In genomic region chr10:103153302-103153759, GRCh38 we compare ENCODE assay signal across 10 cellular contexts. TPM values are rescaled to one million over a fixed set of nuclear protein-coding genes. Genes with fewer than 3 reads are reported as not detected.
A peak's percentile ranks its signal among the peaks of the same experiment; 100 is the strongest.
DNase-seq lines count a peak whose midpoint lies in the region; ATAC-seq, FAIRE-seq and TF ChIP-seq lines count a peak whose summit lies in the region.
"Had no signal": no experiment of that assay in that cellular context is flagged by ENCODE, and none has a peak within 500 bp of the region (broad histone marks: within the 10 kb centered on the region; RNA-seq: fewer than 3 reads in every experiment).

No MANE protein-coding gene starts in this region.

- no peak overlapping the region for H2BK5ac ChIP-seq in mesenchymal stem cell (ENCODE audit: low read depth, low read length, poor library complexity, severe bottlenecking)

- no peak overlapping the region for H4K91ac ChIP-seq in mesenchymal stem cell (ENCODE audit: low read length)

- H3K36me3 Mint-ChIP-seq in endodermal cell (ENCODE audit: low read depth): peaks cover 43% of the 10 kb centered on the region

- H3K27me3 Mint-ChIP-seq in endodermal cell (ENCODE audit: insufficient read depth): no peaks in the 10 kb centered on the region
- H3K27me3 Mint-ChIP-seq: stimulated activated naive CD8-positive, alpha-beta T cell treated with anti-CD3 and anti-CD28 coated beads, Interleukin-15, amount 100 ng/mL, for 72 hours had no signal

- H3K18ac ChIP-seq in mesenchymal stem cell (ENCODE audit: low read depth in 1 of 2, low read length in 2 of 2): peak overlapping the region in 1 of 2 experiments; percentile 52

- no peak for TF ChIP-seq CTCF in endodermal cell (conservative IDR thresholded peaks at IDR 0.05)
- no peak for TF ChIP-seq CTCF in tibial nerve (IDR thresholded peaks at IDR 0.05)

- H3K14ac ChIP-seq in mesenchymal stem cell (ENCODE audit: low read length in 2 of 2): no peak overlapping the region

- FAIRE-seq in GM12892 (lab: Jason Lieb, UNC): no peak

- no peak overlapping the region for H2BK120ac ChIP-seq in mesenchymal stem cell (ENCODE audit: low read depth, low read length)

- TF ChIP-seq POLR2A in tibial nerve (IDR thresholded peaks at IDR 0.05) (no peak), GM12892 (IDR thresholded peaks at IDR 0.05; ENCODE audit: low read depth, low read length) (no peak)

- H3K4me1 ChIP-seq in endodermal cell (ENCODE audit: control insufficient read depth, insufficient read depth, low read length) (peaks cover 15% of the 10 kb centered on the region), mesenchymal stem cell (ENCODE audit: control insufficient read depth, insufficient read depth, low read depth, low read length) (peaks cover 1% of the 10 kb centered on the region), tibial nerve (peaks cover 0 to 53% (median 17%) of the 10 kb centered on the region in 4 donors)

- H3K9ac ChIP-seq in endodermal cell (ENCODE audit: extremely low read depth, low read length, poor library complexity, severe bottlenecking) (peak overlapping the region; percentile 17), mesenchymal stem cell (ENCODE audit: low read length) (peak overlapping the region; percentile 84)

- H3K27ac ChIP-seq in endodermal cell (ENCODE audit: low read depth, low read length) (peak overlapping the region; percentile 57), mesenchymal stem cell (ENCODE audit: low read length, poor library complexity, severe bottlenecking) (peak overlapping the region; percentile 68), tibial nerve (peak overlapping the region; percentile 26 to 85 (median 66))

- no peak overlapping the region for H2BK12ac ChIP-seq in mesenchymal stem cell (ENCODE audit: low read length in 2 of 2)

- no peaks in the 10 kb centered on the region for H3K9me3 Mint-ChIP-seq in endodermal cell
- H3K9me3 Mint-ChIP-seq: stimulated activated naive CD8-positive, alpha-beta T cell treated with anti-CD3 and anti-CD28 coated beads, Interleukin-15, amount 100 ng/mL, for 72 hours had no signal

- H4K8ac ChIP-seq in mesenchymal stem cell (ENCODE audit: low read length): no peak overlapping the region

- no peak for TF ChIP-seq EP300 in tibial nerve (IDR thresholded peaks at IDR 0.05)

- H3K9me3 ChIP-seq in endodermal cell (ENCODE audit: control insufficient read depth, low read length): no peaks in the 10 kb centered on the region
- H3K9me3 ChIP-seq in mesenchymal stem cell (ENCODE audit: control insufficient read depth, low read length): no peaks in the 10 kb centered on the region
- H3K9me3 ChIP-seq in tibial nerve: no peaks in the 10 kb centered on the region

- no peak overlapping the region for H3K4me2 ChIP-seq in mesenchymal stem cell (ENCODE audit: low read length, poor library complexity, severe bottlenecking)

- no peak overlapping the region for H2AK5ac ChIP-seq in mesenchymal stem cell (ENCODE audit: low read length, severe bottlenecking)

- H3K4me3 ChIP-seq in endodermal cell (ENCODE audit: low read length) (peak overlapping the region; percentile 31), mesenchymal stem cell (ENCODE audit: insufficient read depth in 1 of 2, low read depth in 1 of 2, low read length in 2 of 2) (peak overlapping the region in 1 of 2 experiments; percentile 45), tibial nerve (peak overlapping the region in 2 of 4 donors; percentile 2 to 28)

- no peak overlapping the region for H2BK15ac ChIP-seq in mesenchymal stem cell (ENCODE audit: low read depth, poor library complexity, severe bottlenecking)

- H3K4me1 Mint-ChIP-seq in endodermal cell: peaks cover 45% of the 10 kb centered on the region
- H3K4me1 Mint-ChIP-seq: stimulated activated naive CD8-positive, alpha-beta T cell treated with anti-CD3 and anti-CD28 coated beads, Interleukin-15, amount 100 ng/mL, for 72 hours had no signal

- no peaks in the 10 kb centered on the region for H3K27me3 ChIP-seq in endodermal cell (ENCODE audit: control insufficient read depth, insufficient read depth, low read length, poor library complexity, severe bottlenecking)
- H3K27me3 ChIP-seq in mesenchymal stem cell (ENCODE audit: control insufficient read depth in 1 of 2, insufficient read depth in 1 of 2, low read length in 2 of 2): no peaks in the 10 kb centered on the region
- no peaks in the 10 kb centered on the region for H3K27me3 ChIP-seq in tibial nerve

- H3K27ac Mint-ChIP-seq in endodermal cell: peak overlapping the region; percentile 96
- H3K27ac Mint-ChIP-seq: stimulated activated naive CD8-positive, alpha-beta T cell treated with anti-CD3 and anti-CD28 coated beads, Interleukin-15, amount 100 ng/mL, for 72 hours had no signal

- H3K79me1 ChIP-seq in mesenchymal stem cell (replicated peaks; ENCODE audit: low read length, poor library complexity, severe bottlenecking): peaks cover 7% of the 10 kb centered on the region

- WGBS in endodermal cell (ENCODE audit: insufficient coverage in 1 of 2, insufficient read length in 1 of 2), 2 experiments: 10 to 29% methylated on average over 3 to 4 of the region's 4 CpGs
- WGBS in mesenchymal stem cell: 52% methylated on average over 3 of the region's 4 CpGs
- 11 to 19% methylated on average over 4 of the region's 4 CpGs for WGBS in tibial nerve, 2 donors

- no peak overlapping the region for H2AFZ ChIP-seq in mesenchymal stem cell (ENCODE audit: low read depth, low read length)

- DNase-seq in NCI-H2029 treated with DMSO at 0.1 percent for 48 hours (lab: John Stamatoyannopoulos, UW) (peak; percentile 43), NCI-H2029 (lab: John Stamatoyannopoulos, UW) (no peak), endodermal cell (no peak), mesenchymal stem cell (peak; percentile 35), tibial nerve (ENCODE audit: low spot score in 2 of 2) (peak in 1 of 2 donors; percentile 19), NCI-H510A (lab: John Stamatoyannopoulos, UW) (no peak), GM12892 (ENCODE audit: insufficient read length) (no peak)
- DNase-seq: MV-4-11; stimulated activated naive CD8-positive, alpha-beta T cell treated with anti-CD3 and anti-CD28 coated beads, Interleukin-15, amount 100 ng/mL, for 72 hours had no signal

- ATAC-seq in HG02973 (IDR thresholded peaks at IDR 0.05; ENCODE audit: unreplicated experiment): no peak
- ATAC-seq: stimulated activated naive CD8-positive, alpha-beta T cell treated with anti-CD3 and anti-CD28 coated beads, Interleukin-15, amount 100 ng/mL, for 72 hours had no signal

- H3K36me3 ChIP-seq in endodermal cell (ENCODE audit: control insufficient read depth, insufficient read depth, low read length): peaks cover 48% of the 10 kb centered on the region
- H3K36me3 ChIP-seq in mesenchymal stem cell (ENCODE audit: control insufficient read depth in 1 of 2, insufficient read depth in 2 of 2, low read depth in 1 of 2, low read length in 2 of 2): peaks cover 7 to 54% of the 10 kb centered on the region in 2 experiments
- H3K36me3 ChIP-seq in tibial nerve: peaks cover 0 to 3% (median 0%) of the 10 kb centered on the region in 3 donors

- peak overlapping the region in 1 of 2 experiments; percentile 61 for H3K4ac ChIP-seq in mesenchymal stem cell (ENCODE audit: low read depth in 1 of 2, low read length in 2 of 2)

- peak overlapping the region; percentile 56 for H3K4me3 Mint-ChIP-seq in endodermal cell
- H3K4me3 Mint-ChIP-seq: stimulated activated naive CD8-positive, alpha-beta T cell treated with anti-CD3 and anti-CD28 coated beads, Interleukin-15, amount 100 ng/mL, for 72 hours had no signal

- H3K23ac ChIP-seq in mesenchymal stem cell (ENCODE audit: low read length in 2 of 2): no peak overlapping the region

RNA-seq across cellular contexts. Expression of gene NT5C2, which starts 39.7 kb away (rescaled TPM):
- total RNA-seq in endodermal cell (100 to 1,000 TPM; 122 to 148 TPM), tibial nerve (10 to 100 TPM; 52.2 to 82.8 (median 72.4) TPM)
- polyA plus RNA-seq in endodermal cell (2013, experiment 1 of 2): 61.6 TPM
- polyA plus RNA-seq in endodermal cell (2013, experiment 2 of 2): 58.6 TPM
- 52.2 TPM for polyA plus RNA-seq in mesenchymal stem cell (2013, experiment 1 of 2)
- polyA plus RNA-seq in mesenchymal stem cell (2013, experiment 2 of 2): 52.9 TPM
- polyA plus RNA-seq in GM12892 (2012; ENCODE audit: missing spikeins): 31.0 TPM

Comparison
In these comparisons a context has a peak if more than half of its experiments do, and no peak if none do; other contexts are left out.
1. DNase-seq: peak in NCI-H2029 treated with DMSO at 0.1 percent for 48 hours (single experiment) and mesenchymal stem cell (single experiment); none in NCI-H2029 (single experiment), endodermal cell (single experiment), NCI-H510A (single experiment) and GM12892 (single experiment).
2. Peak in every context shown above with its lines, with median percentiles within 50 percentile points of each other: H3K27ac ChIP-seq.